Comparison of ENCODE assay signal across 12 cellular contexts in genomic region chr3:60081381-60082095, GRCh38.
DNase-seq lines count a peak whose midpoint lies in the region; ATAC-seq, FAIRE-seq and TF ChIP-seq lines count a peak whose summit lies in the region.
"Had no signal": no experiment of that assay in that cellular context is flagged by ENCODE, and none has a peak within 500 bp of the region (broad histone marks: within the 10 kb centered on the region; RNA-seq: fewer than 3 reads in every experiment).

No MANE protein-coding gene starts in this region.

- H3K4me1 Mint-ChIP-seq in activated naive CD8-positive, alpha-beta T cell treated with anti-CD3 and anti-CD28 coated beads, Interleukin-2, amount 10 ng/mL, durations not matched to agents 7 days and 5 days = peaks cover 33% of the 10 kb centered on the region
- peaks cover 13% of the 10 kb centered on the region for H3K4me1 Mint-ChIP-seq in chondrocyte (ENCODE audit: low read depth)

- H3K4me3 Mint-ChIP-seq in activated naive CD8-positive, alpha-beta T cell treated with anti-CD3 and anti-CD28 coated beads, Interleukin-2, amount 10 ng/mL, durations not matched to agents 7 days and 5 days = peak overlapping the region; percentile 54
- no peak overlapping the region for H3K4me3 Mint-ChIP-seq in chondrocyte (ENCODE audit: unreplicated experiment)

- H3K9me3 ChIP-seq in KOPT-K1 (ENCODE audit: insufficient read depth, low read length, poor library complexity, severe bottlenecking) = peaks cover 44% of the 10 kb centered on the region
- H3K9me3 ChIP-seq in BE2C = no peaks in the 10 kb centered on the region

- TF ChIP-seq POLR2A in GM12891 (IDR thresholded peaks at IDR 0.05; ENCODE audit: low read depth, low read length) = no peak

- peaks cover 28% of the 10 kb centered on the region for H3K36me3 Mint-ChIP-seq in activated naive CD8-positive, alpha-beta T cell treated with anti-CD3 and anti-CD28 coated beads, Interleukin-2, amount 10 ng/mL, durations not matched to agents 7 days and 5 days
- peaks cover 2% of the 10 kb centered on the region for H3K36me3 Mint-ChIP-seq in chondrocyte (ENCODE audit: low read depth)

- peak; percentile 79 for FAIRE-seq in GM12891 (lab: Jason Lieb, UNC)
- FAIRE-seq: H1, HTR-8/SVneo had no signal

- ATAC-seq in GM21390 (IDR thresholded peaks at IDR 0.05; ENCODE audit: unreplicated experiment) = peak; percentile 61
- peak; percentile 34 for ATAC-seq in activated naive CD8-positive, alpha-beta T cell treated with anti-CD3 and anti-CD28 coated beads, Interleukin-2, amount 10 ng/mL, durations not matched to agents 7 days and 5 days (ENCODE audit: low read depth)

- no peak for DNase-seq in GM12891 (ENCODE audit: insufficient read length, low spot score)
- no peak for DNase-seq in activated naive CD8-positive, alpha-beta T cell treated with anti-CD3 and anti-CD28 coated beads, Interleukin-2, amount 10 ng/mL, durations not matched to agents 7 days and 5 days
- DNase-seq in anterior cingulate cortex (lab: John Stamatoyannopoulos, UW) = no peak
- DNase-seq in cortex of kidney (lab: John Stamatoyannopoulos, UW) = no peak
- DNase-seq in chondrocyte (ENCODE audit: low spot score) = no peak
- DNase-seq in BE2C = no peak
- DNase-seq: NCI-H446 treated with DMSO at 0.1 percent for 48 hours had no signal

- H3K4me3 ChIP-seq in BE2C (ENCODE audit: low read depth, low read length) = no peak overlapping the region
- H3K4me3 ChIP-seq: skin epidermis had no signal

- no peaks in the 10 kb centered on the region for H3K27me3 Mint-ChIP-seq in activated naive CD8-positive, alpha-beta T cell treated with anti-CD3 and anti-CD28 coated beads, Interleukin-2, amount 10 ng/mL, durations not matched to agents 7 days and 5 days
- H3K27me3 Mint-ChIP-seq in chondrocyte (ENCODE audit: low read depth) = no peaks in the 10 kb centered on the region

- no peak for TF ChIP-seq CTCF in chondrocyte (IDR thresholded peaks at IDR 0.05)
- no peak for TF ChIP-seq CTCF in BE2C (IDR thresholded peaks at IDR 0.05; ENCODE audit: low read depth, low read length)

- peaks cover 19% of the 10 kb centered on the region for H3K9me3 Mint-ChIP-seq in activated naive CD8-positive, alpha-beta T cell treated with anti-CD3 and anti-CD28 coated beads, Interleukin-2, amount 10 ng/mL, durations not matched to agents 7 days and 5 days
- peaks cover 13% of the 10 kb centered on the region for H3K9me3 Mint-ChIP-seq in chondrocyte (ENCODE audit: low read depth)

- POLR2A ChIA-PET in activated naive CD8-positive, alpha-beta T cell treated with anti-CD3 and anti-CD28 coated beads, Interleukin-2, amount 10 ng/mL, durations not matched to agents 7 days and 5 days (lab: Charles Lee) = no interaction called here

- H3K27ac Mint-ChIP-seq in activated naive CD8-positive, alpha-beta T cell treated with anti-CD3 and anti-CD28 coated beads, Interleukin-2, amount 10 ng/mL, durations not matched to agents 7 days and 5 days = peak overlapping the region; percentile 66
- H3K27ac Mint-ChIP-seq in chondrocyte (ENCODE audit: unreplicated experiment) = no peak overlapping the region

- no peaks in the 10 kb centered on the region for H3K4me1 ChIP-seq in BE2C

- peak overlapping the region; percentile 97 for H3K27ac ChIP-seq in KOPT-K1 (ENCODE audit: low read depth, low read length, poor library complexity, severe bottlenecking)

- H3K36me3 ChIP-seq in KOPT-K1 (ENCODE audit: insufficient read depth, low read length) = no peaks in the 10 kb centered on the region
- H3K36me3 ChIP-seq in BE2C = no peaks in the 10 kb centered on the region

- no peaks in the 10 kb centered on the region for H3K27me3 ChIP-seq in BE2C

TF ChIP-seq in GM12891, 5 proteins besides CTCF, POLR2A, EP300 and RAD21:
- TF ChIP-seq TAF1 (IDR thresholded peaks at IDR 0.05; ENCODE audit: low read depth, low read length) (no peak), POU2F2 (IDR thresholded peaks at IDR 0.05; ENCODE audit: low read depth, low read length) (no peak), SPI1 (IDR thresholded peaks at IDR 0.05; ENCODE audit: low read depth, low read length) (peak; percentile 77)
TF ChIP-seq in GM12891: peak in this region for 1.
